Comparison of ENCODE assay signal across 8 cellular contexts in the genomic region with DNA sequence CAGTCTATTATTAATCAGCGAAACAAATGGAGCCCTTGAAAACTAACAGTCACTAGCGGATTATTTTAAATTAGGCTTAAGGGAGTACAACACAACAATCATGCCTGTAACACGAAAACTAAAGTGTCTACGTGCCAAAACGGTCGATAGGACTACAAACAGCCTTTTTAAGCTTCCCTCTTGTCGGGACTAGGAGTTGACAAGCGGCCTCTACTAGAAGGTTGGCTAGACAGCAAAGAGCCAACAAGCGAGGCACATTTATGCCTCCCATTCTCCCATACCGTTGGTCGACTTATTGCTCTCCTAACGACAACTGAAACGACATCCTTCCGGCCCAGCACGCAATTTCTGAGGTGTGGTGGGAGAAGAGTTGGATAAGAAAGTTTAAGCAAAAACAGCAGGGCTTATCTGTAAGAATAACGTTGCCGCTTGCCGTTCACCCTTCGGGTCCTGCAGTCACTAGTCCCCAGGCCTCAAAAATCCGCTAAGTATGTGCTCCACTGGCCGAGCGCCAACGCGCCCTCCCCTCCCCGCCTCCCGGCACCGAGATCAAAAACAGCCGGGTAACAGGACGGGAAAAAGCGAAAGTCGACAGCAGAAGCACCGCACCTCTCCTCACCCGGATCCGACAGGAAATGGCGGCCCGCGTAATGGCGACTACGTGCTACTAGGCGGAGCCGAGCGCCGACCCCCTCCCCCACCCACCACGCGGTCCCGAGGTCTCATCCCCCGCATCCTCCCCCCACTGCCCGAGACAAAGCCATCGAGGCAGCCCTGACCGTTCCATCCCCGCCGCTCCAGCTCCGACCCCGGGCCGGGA. TPM values are rescaled to one million over a fixed set of nuclear protein-coding genes. Genes with fewer than 3 reads are reported as not detected.
DNase-seq lines count a peak whose midpoint lies in the region; ATAC-seq, FAIRE-seq and TF ChIP-seq lines count a peak whose summit lies in the region.

No MANE protein-coding gene starts in this region.

- no peak overlapping the region for H2AFZ ChIP-seq in fibroblast of lung (ENCODE audit: low read length)

- peaks cover 2% of the 10 kb centered on the region for H4K20me1 ChIP-seq in fibroblast of lung (ENCODE audit: control insufficient read depth, extremely low read depth, insufficient read depth, low read length)

- H3K9me3 Mint-ChIP-seq in activated T-helper 17 cell treated with anti-CD3 and anti-CD28 coated beads, Interleukin-2, amount 50 U/mL, for 72 hours = no peaks in the 10 kb centered on the region
- peaks cover 0 to 6% (median 0%) of the 10 kb centered on the region in 11 donors for H3K9me3 Mint-ChIP-seq in naive thymus-derived CD4-positive, alpha-beta T cell

- no peaks in the 10 kb centered on the region for H3K27me3 ChIP-seq in HUES6 (ENCODE audit: control insufficient read depth, insufficient read depth, low read length)
- no peaks in the 10 kb centered on the region for H3K27me3 ChIP-seq in fibroblast of lung (ENCODE audit: control insufficient read depth, insufficient read depth, low read length)
- no peaks in the 10 kb centered on the region for H3K27me3 ChIP-seq in naive thymus-derived CD4-positive, alpha-beta T cell (ENCODE audit: control insufficient read depth in 2 of 2, insufficient read depth in 2 of 2, low read length in 2 of 2)

- H3K36me3 Mint-ChIP-seq in activated T-helper 17 cell treated with anti-CD3 and anti-CD28 coated beads, Interleukin-2, amount 50 U/mL, for 72 hours (ENCODE audit: low read depth) = peaks cover 78% of the 10 kb centered on the region
- H3K36me3 Mint-ChIP-seq in naive thymus-derived CD4-positive, alpha-beta T cell = peaks cover 19 to 43% (median 39%) of the 10 kb centered on the region in 5 donors

- H3K27ac Mint-ChIP-seq in activated T-helper 17 cell treated with anti-CD3 and anti-CD28 coated beads, Interleukin-2, amount 50 U/mL, for 72 hours = peak overlapping the region; percentile 100
- H3K27ac Mint-ChIP-seq in naive thymus-derived CD4-positive, alpha-beta T cell = peak overlapping the region; percentile 97 to 100 (median 99)

- intact Hi-C loops in naive thymus-derived CD4-positive, alpha-beta T cell (cut with micrococcal nuclease) = loop anchor here (1.0 to 2.0 kb wide), 5 partner anchors 8 to 336 kb away; no protein-coding TSS in a partner anchor

- no peaks in the 10 kb centered on the region for H3K9me3 ChIP-seq in HUES6 (ENCODE audit: control insufficient read depth, insufficient read depth, low read depth, low read length)
- H3K9me3 ChIP-seq in fibroblast of lung (ENCODE audit: control insufficient read depth, insufficient read depth, low read depth, low read length) = no peaks in the 10 kb centered on the region
- no peaks in the 10 kb centered on the region for H3K9me3 ChIP-seq in naive thymus-derived CD4-positive, alpha-beta T cell (ENCODE audit: control insufficient read depth in 2 of 3, low read length in 3 of 3)

- ATAC-seq in activated T-helper 17 cell treated with anti-CD3 and anti-CD28 coated beads, Interleukin-2, amount 50 U/mL, for 72 hours (replicated peaks) = peak; percentile 47
- peak; percentile 58 for ATAC-seq in naive thymus-derived CD4-positive, alpha-beta T cell

- H3K27me3 Mint-ChIP-seq in activated T-helper 17 cell treated with anti-CD3 and anti-CD28 coated beads, Interleukin-2, amount 50 U/mL, for 72 hours = no peaks in the 10 kb centered on the region
- no peaks in the 10 kb centered on the region for H3K27me3 Mint-ChIP-seq in naive thymus-derived CD4-positive, alpha-beta T cell

- peak overlapping the region; percentile 100 for H3K27ac ChIP-seq in HUES6 (ENCODE audit: low read depth, low read length)
- peak overlapping the region; percentile 100 for H3K27ac ChIP-seq in fibroblast of lung (ENCODE audit: insufficient read depth, low read length)
- peak overlapping the region; percentile 99 for H3K27ac ChIP-seq in naive thymus-derived CD4-positive, alpha-beta T cell (ENCODE audit: low read depth, low read length)

- H3K4me3 ChIP-seq in AG04449 (ENCODE audit: low read depth, low read length) = peak overlapping the region; percentile 73
- H3K4me3 ChIP-seq in HUES6 (ENCODE audit: low read depth, low read length) = peak overlapping the region; percentile 99
- peak overlapping the region; percentile 71 to 99 (median 90) for H3K4me3 ChIP-seq in fibroblast of lung (replicated peaks in 1 of 4; ENCODE audit: control extremely low read depth in 1 of 4, insufficient read depth in 1 of 4, low read depth in 3 of 4, low read length in 4 of 4)
- peak overlapping the region; percentile 93 for H3K4me3 ChIP-seq in naive thymus-derived CD4-positive, alpha-beta T cell (ENCODE audit: low read length)

- peak overlapping the region; percentile 89 for H3K4me3 Mint-ChIP-seq in activated T-helper 17 cell treated with anti-CD3 and anti-CD28 coated beads, Interleukin-2, amount 50 U/mL, for 72 hours
- peak overlapping the region; percentile 91 to 100 (median 99) for H3K4me3 Mint-ChIP-seq in naive thymus-derived CD4-positive, alpha-beta T cell

- H3K4me1 ChIP-seq in HUES6 (ENCODE audit: control insufficient read depth, insufficient read depth, low read length) = peaks cover 7% of the 10 kb centered on the region
- peaks cover 8% of the 10 kb centered on the region for H3K4me1 ChIP-seq in fibroblast of lung (ENCODE audit: control insufficient read depth, extremely low read depth, insufficient read depth, low read length)
- peaks cover 33 to 38% of the 10 kb centered on the region in 2 donors for H3K4me1 ChIP-seq in naive thymus-derived CD4-positive, alpha-beta T cell (ENCODE audit: control insufficient read depth in 2 of 2, insufficient read depth in 2 of 2, low read length in 2 of 2)

- TF ChIP-seq CTCF in AG04449 (IDR thresholded peaks at IDR 0.05; ENCODE audit: insufficient read depth, low read length, missing control alignments) (no peak), fibroblast of lung (conservative IDR thresholded peaks at IDR 0.05 in 1 of 2, IDR thresholded peaks at IDR 0.05 in 1 of 2; ENCODE audit: low read depth in 1 of 2, low read length in 2 of 2) (no peak)

- H3K36me3 ChIP-seq in HUES6 (ENCODE audit: control insufficient read depth, insufficient read depth, low read length) (peaks cover 56% of the 10 kb centered on the region), fibroblast of lung (ENCODE audit: control insufficient read depth, insufficient read depth, low read length) (peaks cover 7% of the 10 kb centered on the region)
- peaks cover 18 to 50% (median 24%) of the 10 kb centered on the region in 3 experiments for H3K36me3 ChIP-seq in naive thymus-derived CD4-positive, alpha-beta T cell (ENCODE audit: control insufficient read depth in 2 of 3, insufficient read depth in 3 of 3, low read length in 3 of 3)

- peak overlapping the region; percentile 100 for H3K9ac ChIP-seq in HUES6 (ENCODE audit: low read length)
- peak overlapping the region; percentile 100 for H3K9ac ChIP-seq in fibroblast of lung (ENCODE audit: insufficient read depth, low read length)

- POLR2A ChIA-PET in AG04449 (lab: Yijun Ruan, JAX) = interaction anchor here (0.6 to 2.2 kb wide), 8 partner anchors 14 to 263 kb away, joined by 3 to 7 read pairs (median 4); no protein-coding TSS in a partner anchor
- POLR2A ChIA-PET in naive thymus-derived CD4-positive, alpha-beta T cell (lab: Charles Lee) = interaction anchor here (0.9 to 4.8 kb wide), 24 partner anchors 7 to 1762 kb away, joined by 3 to 44 read pairs (median 7); partner anchors contain the start of genes IDNK, KIF27 and UBQLN1

- no peak for DNase-seq in AG04449 (ENCODE audit: low read depth, low spot score)
- DNase-seq in RCC 7860 (ENCODE audit: low spot score) = peak; percentile 77
- peak; percentile 76 to 85 for DNase-seq in fibroblast of lung (ENCODE audit: low read depth in 2 of 2)
- DNase-seq in naive thymus-derived CD4-positive, alpha-beta T cell = peak; percentile 69 to 90 (median 88)
- peak; percentile 65 to 83 for DNase-seq in stimulated activated CD8-positive, alpha-beta memory T cell treated with anti-CD3 and anti-CD28 coated beads, Interleukin-7, amount 100 ng/mL, for 48 hours (ENCODE audit: extremely low read depth in 1 of 2, low read depth in 1 of 2)

- CTCF ChIA-PET in AG04449 (lab: Yijun Ruan, JAX) = interaction anchor here (0.8 to 5.6 kb wide), 5 partner anchors 14 to 282 kb away, joined by 3 to 36 read pairs (median 6); no protein-coding TSS in a partner anchor
- CTCF ChIA-PET in naive thymus-derived CD4-positive, alpha-beta T cell (lab: Charles Lee) = interaction anchor here (0.6 to 2.0 kb wide), 3 partner anchors 20 to 58 kb away, joined by 3 to 4 read pairs (median 3); partner anchors contain the start of gene KIF27

- TF ChIP-seq POLR2A in GM19099 (IDR thresholded peaks at IDR 0.05; ENCODE audit: extremely low read depth, insufficient read length, low read depth) = peak; percentile 41

- no peak for FAIRE-seq in RCC 7860 (lab: Jason Lieb, UNC)

- peak overlapping the region; percentile 42 for H3K4me2 ChIP-seq in fibroblast of lung (ENCODE audit: extremely low read depth, insufficient read depth, low read length)

- peaks cover 47% of the 10 kb centered on the region for H3K4me1 Mint-ChIP-seq in activated T-helper 17 cell treated with anti-CD3 and anti-CD28 coated beads, Interleukin-2, amount 50 U/mL, for 72 hours
- H3K4me1 Mint-ChIP-seq in naive thymus-derived CD4-positive, alpha-beta T cell = peaks cover 42 to 65% (median 59%) of the 10 kb centered on the region in 7 donors

- H3K79me2 ChIP-seq in fibroblast of lung (ENCODE audit: control insufficient read depth, insufficient read depth, low read length) = peaks cover 90% of the 10 kb centered on the region

RNA-seq across cellular contexts. Expression of gene HNRNPK, which starts 0.8 kb away (rescaled TPM):
- 100 to 1,000 TPM; 542 to 767 TPM for total RNA-seq in activated T-helper 17 cell treated with anti-CD3 and anti-CD28 coated beads, Interleukin-2, amount 50 U/mL, for 72 hours
- 475 and 616 TPM in 2 replicates for total RNA-seq in fibroblast of lung
- polyA plus RNA-seq in fibroblast of lung = 558 and 618 TPM in 2 replicates
- 484 and 583 TPM in 2 replicates for polyA plus RNA-seq in fibroblast of lung (2012)
- polyA minus RNA-seq in fibroblast of lung (ENCODE audit: low replicate concordance) = 285 and 431 TPM in 2 replicates
- 100 to 1,000 TPM; 537 to 766 (median 589) TPM for total RNA-seq in naive thymus-derived CD4-positive, alpha-beta T cell
- polyA plus RNA-seq in naive thymus-derived CD4-positive, alpha-beta T cell = 100 to 1,000 TPM; 918 to 958 TPM

RNA-seq across cellular contexts. Expression of gene RMI1, which starts 1.4 kb away (rescaled TPM):
- total RNA-seq in activated T-helper 17 cell treated with anti-CD3 and anti-CD28 coated beads, Interleukin-2, amount 50 U/mL, for 72 hours = 10 to 100 TPM; 17.6 to 25.1 TPM
- total RNA-seq in fibroblast of lung = 3.6 and 5.0 TPM in 2 replicates
- 2.3 and 3.1 TPM in 2 replicates for polyA plus RNA-seq in fibroblast of lung
- polyA plus RNA-seq in fibroblast of lung (2012) = 5.9 and 8.3 TPM in 2 replicates
- polyA minus RNA-seq in fibroblast of lung (ENCODE audit: low replicate concordance) = 1.8 and 2.8 TPM in 2 replicates
- total RNA-seq in naive thymus-derived CD4-positive, alpha-beta T cell = 10 to 100 TPM in 1 of 5 experiments, 1 to 10 TPM in 4; 1.6 to 24.8 (median 5.2) TPM
- polyA plus RNA-seq in naive thymus-derived CD4-positive, alpha-beta T cell = 1 to 10 TPM; 5.8 to 6.7 TPM

RNA-seq across cellular contexts. Expression of gene KIF27, which starts 58.0 kb away (rescaled TPM):
- total RNA-seq in activated T-helper 17 cell treated with anti-CD3 and anti-CD28 coated beads, Interleukin-2, amount 50 U/mL, for 72 hours = 1 to 10 TPM; 2.6 to 3.1 TPM
- total RNA-seq in fibroblast of lung = 4.8 and 6.2 TPM in 2 replicates
- 0.98 and 1.00 TPM in 2 replicates for polyA plus RNA-seq in fibroblast of lung
- 0.62 and 1.2 TPM in 2 replicates for polyA plus RNA-seq in fibroblast of lung (2012)
- not detected in 2 replicates for polyA minus RNA-seq in fibroblast of lung (ENCODE audit: low replicate concordance)
- total RNA-seq in naive thymus-derived CD4-positive, alpha-beta T cell = 1 to 10 TPM; 3.5 to 6.7 (median 5.3) TPM
- polyA plus RNA-seq in naive thymus-derived CD4-positive, alpha-beta T cell = 1 to 10 TPM; 1.3 to 2.0 TPM
